Comparison of ENCODE assay signal across 13 cellular contexts in the genomic region with DNA sequence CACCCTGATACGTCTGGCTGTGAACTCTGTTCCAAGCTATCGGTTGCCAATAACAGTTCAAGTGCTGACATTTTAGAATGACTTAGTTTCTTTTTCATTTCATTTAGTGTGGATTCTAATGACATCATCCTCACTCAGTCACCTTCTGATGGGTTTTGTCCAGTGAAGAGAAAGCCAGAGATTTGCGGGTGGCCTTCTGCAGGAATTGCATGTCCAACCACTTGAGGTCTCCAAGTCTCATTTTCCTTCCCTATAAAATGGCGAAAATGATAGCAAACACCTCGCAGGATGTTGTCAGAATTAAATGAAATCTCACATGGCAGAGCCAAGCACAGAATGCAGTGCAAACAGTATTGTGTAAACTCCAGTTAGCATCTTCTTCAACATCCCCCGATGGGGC.
"Had no signal": no experiment of that assay in that cellular context is flagged by ENCODE, and none has a peak within 500 bp of the region (broad histone marks: within the 10 kb centered on the region; RNA-seq: fewer than 3 reads in every experiment).

No MANE protein-coding gene starts in this region.

- H3K36me3 Mint-ChIP-seq: naive B cell had no signal

- DNase-seq: activated CD4-positive, alpha-beta T cell treated with anti-CD3 and anti-CD28 coated beads, Interleukin-2, amount 50 U/mL, for 48 hours; activated naive CD4-positive, alpha-beta T cell treated with anti-CD3 and anti-CD28 coated beads for 36 hours; activated naive CD8-positive, alpha-beta T cell treated with anti-CD3 and anti-CD28 coated beads, Interleukin-2, amount 50 U/mL, for 24 hours; dorsolateral prefrontal cortex; left colon; naive B cell; retina; stimulated activated CD4-positive, alpha-beta T cell treated with anti-CD3 and anti-CD28 coated beads, Interleukin-1b, Interleukin-23, amount 100 ng/mL, for 48 hours; stimulated activated naive CD8-positive, alpha-beta T cell treated with anti-CD3 and anti-CD28 coated beads, Interleukin-15, amount 100 ng/mL, for 72 hours; WERI-Rb-1 had no signal

- ATAC-seq: activated naive CD8-positive, alpha-beta T cell treated with anti-CD3 and anti-CD28 coated beads, Interleukin-2, amount 50 U/mL, for 24 hours; left colon; stimulated activated naive CD8-positive, alpha-beta T cell treated with anti-CD3 and anti-CD28 coated beads, Interleukin-15, amount 100 ng/mL, for 72 hours had no signal

- H3K27ac Mint-ChIP-seq: activated naive CD4-positive, alpha-beta T cell treated with anti-CD3 and anti-CD28 coated beads for 36 hours; activated naive CD8-positive, alpha-beta T cell treated with anti-CD3 and anti-CD28 coated beads, Interleukin-2, amount 50 U/mL, for 24 hours; activated T-helper 2 cell treated with anti-CD3 and anti-CD28 coated beads, Interferon-gamma antibody, Interleukin-2, Interleukin-4, amounts not matched to agents 10 μg/mL and 5 μg/mL and 100 μg/mL, durations not matched to agents 14 hours and 24 hours and 36 hours; naive B cell; stimulated activated naive CD8-positive, alpha-beta T cell treated with anti-CD3 and anti-CD28 coated beads, Interleukin-15, amount 100 ng/mL, for 72 hours had no signal

- H3K27me3 ChIP-seq: dorsolateral prefrontal cortex, neutrophil had no signal

- H3K4me1 Mint-ChIP-seq: activated naive CD8-positive, alpha-beta T cell treated with anti-CD3 and anti-CD28 coated beads, Interleukin-2, amount 50 U/mL, for 24 hours; naive B cell; stimulated activated naive CD8-positive, alpha-beta T cell treated with anti-CD3 and anti-CD28 coated beads, Interleukin-15, amount 100 ng/mL, for 72 hours had no signal

- H3K4me3 ChIP-seq: dorsolateral prefrontal cortex, thoracic aorta had no signal

- H3K9me3 ChIP-seq: neutrophil, thoracic aorta had no signal

- H3K36me3 ChIP-seq: neutrophil, thoracic aorta, WERI-Rb-1 had no signal

- H3K9me3 Mint-ChIP-seq: activated naive CD4-positive, alpha-beta T cell treated with anti-CD3 and anti-CD28 coated beads for 36 hours; activated naive CD8-positive, alpha-beta T cell treated with anti-CD3 and anti-CD28 coated beads, Interleukin-2, amount 50 U/mL, for 24 hours; activated T-helper 2 cell treated with anti-CD3 and anti-CD28 coated beads, Interferon-gamma antibody, Interleukin-2, Interleukin-4, amounts not matched to agents 10 μg/mL and 5 μg/mL and 100 μg/mL, durations not matched to agents 14 hours and 24 hours and 36 hours; stimulated activated naive CD8-positive, alpha-beta T cell treated with anti-CD3 and anti-CD28 coated beads, Interleukin-15, amount 100 ng/mL, for 72 hours had no signal

- H3K4me3 Mint-ChIP-seq: activated naive CD4-positive, alpha-beta T cell treated with anti-CD3 and anti-CD28 coated beads for 36 hours; activated naive CD8-positive, alpha-beta T cell treated with anti-CD3 and anti-CD28 coated beads, Interleukin-2, amount 50 U/mL, for 24 hours; naive B cell; stimulated activated naive CD8-positive, alpha-beta T cell treated with anti-CD3 and anti-CD28 coated beads, Interleukin-15, amount 100 ng/mL, for 72 hours had no signal

- H3K27me3 Mint-ChIP-seq: activated naive CD8-positive, alpha-beta T cell treated with anti-CD3 and anti-CD28 coated beads, Interleukin-2, amount 50 U/mL, for 24 hours; stimulated activated naive CD8-positive, alpha-beta T cell treated with anti-CD3 and anti-CD28 coated beads, Interleukin-15, amount 100 ng/mL, for 72 hours had no signal

- H3K27ac ChIP-seq: neutrophil, WERI-Rb-1 had no signal
